ENCODE assay signal across 8 cellular contexts in genomic region chr7:103573479-103574058, GRCh38.
DNase-seq lines count a peak whose midpoint lies in the region; ATAC-seq and TF ChIP-seq lines count a peak whose summit lies in the region.

No MANE protein-coding gene starts in this region.

- H3K27me3 Mint-ChIP-seq in CD8-positive, alpha-beta T cell (ENCODE audit: low read depth): peaks cover 8% of the 10 kb centered on the region

- POLR2A ChIA-PET in CD8-positive, alpha-beta T cell (lab: Charles Lee): no interaction called here

- no peaks in the 10 kb centered on the region for H3K9me3 ChIP-seq in CD8-positive, alpha-beta T cell (ENCODE audit: low read length)

- no peaks in the 10 kb centered on the region for H3K9me3 Mint-ChIP-seq in CD8-positive, alpha-beta T cell

- no peaks in the 10 kb centered on the region for H3K4me1 Mint-ChIP-seq in CD8-positive, alpha-beta T cell (ENCODE audit: low read depth)

- peak; percentile 78 for TF ChIP-seq CTCF in CD8-positive, alpha-beta T cell (IDR thresholded peaks at IDR 0.05)
- TF ChIP-seq CTCF in foreskin fibroblast (IDR thresholded peaks at IDR 0.05; ENCODE audit: low read depth, low read length): peak; percentile 33

- no peaks in the 10 kb centered on the region for H3K36me3 Mint-ChIP-seq in CD8-positive, alpha-beta T cell

- CTCF ChIA-PET in CD8-positive, alpha-beta T cell (lab: Charles Lee): interaction anchor here (0.6 to 2.7 kb wide), 8 partner anchors 9 to 1353 kb away, joined by 3 to 11 read pairs (median 4); no protein-coding TSS in a partner anchor

- no peak overlapping the region for H3K4me3 Mint-ChIP-seq in CD8-positive, alpha-beta T cell

- no peak overlapping the region for H3K27ac ChIP-seq in CD8-positive, alpha-beta T cell (ENCODE audit: low read depth, low read length)

- intact Hi-C loops in CD8-positive, alpha-beta T cell (cut with DNase I, micrococcal nuclease): loop anchor here (1.0 to 5.0 kb wide), 6 partner anchors 583 to 1345 kb away; no protein-coding TSS in a partner anchor

- H3K4me3 ChIP-seq in CD8-positive, alpha-beta T cell (ENCODE audit: low read depth, low read length): no peak overlapping the region
- H3K4me3 ChIP-seq in foreskin fibroblast (ENCODE audit: low read depth in 1 of 2, low read length in 2 of 2): no peak overlapping the region

- no peaks in the 10 kb centered on the region for H3K4me1 ChIP-seq in CD8-positive, alpha-beta T cell (ENCODE audit: insufficient read depth, low read length)

- H3K27ac Mint-ChIP-seq in CD8-positive, alpha-beta T cell: no peak overlapping the region

- DNase-seq in CD8-positive, alpha-beta T cell: no peak
- DNase-seq in KBM-7 (peak; percentile 55), RPMI8226 (peak; percentile 36), foreskin fibroblast (peak; percentile 5 to 53), smooth muscle cell of the brain vasculature (ENCODE audit: low read depth, low spot score) (peak; percentile 23), occipital lobe (lab: John Stamatoyannopoulos, UW) (no peak)
- no peak for DNase-seq in activated CD4-positive, alpha-beta T cell treated with anti-CD3 and anti-CD28 coated beads for 1 hour

- in situ Hi-C loops in KBM-7 (cut with MboI; ENCODE audit: low pct_unique_long_range_greater_than_20kb, low sequenced_read_pairs): no loop called here

- ATAC-seq in CD8-positive, alpha-beta T cell: no peak
- no peak for ATAC-seq in HG03442 (IDR thresholded peaks at IDR 0.05; ENCODE audit: unreplicated experiment)

- no peaks in the 10 kb centered on the region for H3K27me3 ChIP-seq in CD8-positive, alpha-beta T cell (ENCODE audit: insufficient read depth, low read length)

- H3K36me3 ChIP-seq in CD8-positive, alpha-beta T cell (ENCODE audit: insufficient read depth, low read length): no peaks in the 10 kb centered on the region

Comparison
In these comparisons a context has a peak if more than half of its experiments do, and no peak if none do; other contexts are left out.
1. DNase-seq: peak in KBM-7 (single experiment), RPMI8226 (single experiment), foreskin fibroblast (2 of 2) and smooth muscle cell of the brain vasculature (single experiment); none in CD8-positive, alpha-beta T cell (0 of 7), activated CD4-positive, alpha-beta T cell treated with anti-CD3 and anti-CD28 coated beads for 1 hour (single experiment) and occipital lobe (single experiment).